8 cellular contexts compared by ENCODE assay signal in the genomic region with DNA sequence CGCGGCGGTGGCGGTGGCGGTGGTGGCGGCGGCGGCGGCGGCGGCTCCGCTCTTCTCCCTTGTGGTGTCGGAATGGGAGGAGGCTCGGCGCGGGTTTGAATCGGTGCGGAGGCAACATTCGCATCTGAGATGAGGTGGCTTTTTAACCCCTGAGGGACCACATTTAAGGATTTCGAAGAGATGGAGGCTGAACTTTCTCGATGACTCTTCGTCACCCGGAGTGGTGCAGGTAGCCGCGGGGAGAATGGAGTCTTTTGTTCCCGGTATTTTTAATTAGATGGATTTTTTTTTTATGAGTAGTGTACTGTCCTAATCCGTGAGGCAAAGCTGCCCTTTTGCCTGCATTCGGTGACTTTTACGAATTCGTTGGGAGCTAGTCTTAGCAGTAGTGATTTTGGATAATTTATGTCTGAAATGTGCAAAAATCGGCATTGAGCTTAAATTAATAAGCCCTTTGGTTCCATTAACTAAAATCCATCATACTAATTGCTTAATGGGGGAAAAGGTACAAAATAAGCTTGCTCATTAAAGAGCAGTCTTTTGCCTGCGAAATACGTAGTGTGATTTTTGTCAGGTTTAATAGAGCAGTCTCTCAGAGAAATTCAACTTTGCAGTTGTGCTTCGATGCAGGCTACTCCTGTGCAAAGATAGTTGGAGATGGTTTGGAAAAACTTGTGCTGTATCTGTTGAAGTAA.
DNase-seq lines count a peak whose midpoint lies in the region; ATAC-seq and TF ChIP-seq lines count a peak whose summit lies in the region.

No MANE protein-coding gene starts in this region.

- in situ Hi-C loops in astrocyte of the spinal cord (cut with HindIII; ENCODE audit: low sequenced_read_pairs): no loop called here

- H3K27me3 ChIP-seq in stomach: peaks cover 0 to 82% (median 61%) of the 10 kb centered on the region in 3 donors

- H3K27ac ChIP-seq in stomach: peak overlapping the region in 2 of 5 donors; percentile 35 to 83

- 1 to 2% (median 2%) methylated on average over 18 to 31 of the region's 34 CpGs for WGBS in stomach, 5 donors

- DNase-seq in NCI-H1417 (lab: John Stamatoyannopoulos, UW) (peak; percentile 49 to 89 (median 71)), NCI-H1417 treated with DMSO at 0.1 percent for 48 hours (lab: John Stamatoyannopoulos, UW) (no peak), astrocyte of the spinal cord (ENCODE audit: low read depth, low spot score) (peak; percentile 62), kidney glomerular epithelial cell (lab: John Stamatoyannopoulos, UW) (peak; percentile 10), stomach (no peak)

- no peaks in the 10 kb centered on the region for H3K9me3 ChIP-seq in stomach

- intact Hi-C loops in stomach (cut with DNase I; ENCODE audit: low total_unique reads): no loop called here

- no peaks in the 10 kb centered on the region for H3K36me3 ChIP-seq in stomach

- no peak for TF ChIP-seq EP300 in Ishikawa (IDR thresholded peaks at IDR 0.05; ENCODE audit: borderline replicate concordance)
- TF ChIP-seq EP300 in stomach (IDR thresholded peaks at IDR 0.05): no peak

- TF ChIP-seq POLR2A in stomach (IDR thresholded peaks at IDR 0.05): no peak

- no peak for ATAC-seq in GM21367 (IDR thresholded peaks at IDR 0.05; ENCODE audit: unreplicated experiment)
- ATAC-seq in GM18861 (IDR thresholded peaks at IDR 0.05; ENCODE audit: unreplicated experiment): no peak

- TF ChIP-seq CTCF in astrocyte of the spinal cord (IDR thresholded peaks at IDR 0.05; ENCODE audit: low read depth, low read length): no peak
- no peak for TF ChIP-seq CTCF in stomach (IDR thresholded peaks at IDR 0.05)

- H3K4me3 ChIP-seq in astrocyte of the spinal cord (ENCODE audit: low read depth, low read length) (peak overlapping the region; percentile 56), stomach (peak overlapping the region; percentile 60 to 68 (median 64))

- no peak for TF ChIP-seq RAD21 in Ishikawa (IDR thresholded peaks at IDR 0.05; ENCODE audit: low read depth)

- H3K4me1 ChIP-seq in stomach: peaks cover 16 to 24% (median 21%) of the 10 kb centered on the region in 4 donors

TF ChIP-seq in Ishikawa, 13 proteins besides CTCF, POLR2A, EP300 and RAD21:
- TF ChIP-seq, protein P1, sequence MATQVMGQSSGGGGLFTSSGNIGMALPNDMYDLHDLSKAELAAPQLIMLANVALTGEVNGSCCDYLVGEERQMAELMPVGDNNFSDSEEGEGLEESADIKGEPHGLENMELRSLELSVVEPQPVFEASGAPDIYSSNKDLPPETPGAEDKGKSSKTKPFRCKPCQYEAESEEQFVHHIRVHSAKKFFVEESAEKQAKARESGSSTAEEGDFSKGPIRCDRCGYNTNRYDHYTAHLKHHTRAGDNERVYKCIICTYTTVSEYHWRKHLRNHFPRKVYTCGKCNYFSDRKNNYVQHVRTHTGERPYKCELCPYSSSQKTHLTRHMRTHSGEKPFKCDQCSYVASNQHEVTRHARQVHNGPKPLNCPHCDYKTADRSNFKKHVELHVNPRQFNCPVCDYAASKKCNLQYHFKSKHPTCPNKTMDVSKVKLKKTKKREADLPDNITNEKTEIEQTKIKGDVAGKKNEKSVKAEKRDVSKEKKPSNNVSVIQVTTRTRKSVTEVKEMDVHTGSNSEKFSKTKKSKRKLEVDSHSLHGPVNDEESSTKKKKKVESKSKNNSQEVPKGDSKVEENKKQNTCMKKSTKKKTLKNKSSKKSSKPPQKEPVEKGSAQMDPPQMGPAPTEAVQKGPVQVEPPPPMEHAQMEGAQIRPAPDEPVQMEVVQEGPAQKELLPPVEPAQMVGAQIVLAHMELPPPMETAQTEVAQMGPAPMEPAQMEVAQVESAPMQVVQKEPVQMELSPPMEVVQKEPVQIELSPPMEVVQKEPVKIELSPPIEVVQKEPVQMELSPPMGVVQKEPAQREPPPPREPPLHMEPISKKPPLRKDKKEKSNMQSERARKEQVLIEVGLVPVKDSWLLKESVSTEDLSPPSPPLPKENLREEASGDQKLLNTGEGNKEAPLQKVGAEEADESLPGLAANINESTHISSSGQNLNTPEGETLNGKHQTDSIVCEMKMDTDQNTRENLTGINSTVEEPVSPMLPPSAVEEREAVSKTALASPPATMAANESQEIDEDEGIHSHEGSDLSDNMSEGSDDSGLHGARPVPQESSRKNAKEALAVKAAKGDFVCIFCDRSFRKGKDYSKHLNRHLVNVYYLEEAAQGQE (IDR thresholded peaks at IDR 0.05; ENCODE audit: low read depth): no peak
- TF ChIP-seq NFIC (IDR thresholded peaks at IDR 0.05) (0 out of 2 replicates have a peak, but pooled peaks have one; percentile 3), TAF1 (IDR thresholded peaks at IDR 0.05; ENCODE audit: low read depth) (0 out of 2 replicates have a peak, but pooled peaks have one; percentile 0), EGR1 (IDR thresholded peaks at IDR 0.05) (no peak)
- TF ChIP-seq, protein P2, sequence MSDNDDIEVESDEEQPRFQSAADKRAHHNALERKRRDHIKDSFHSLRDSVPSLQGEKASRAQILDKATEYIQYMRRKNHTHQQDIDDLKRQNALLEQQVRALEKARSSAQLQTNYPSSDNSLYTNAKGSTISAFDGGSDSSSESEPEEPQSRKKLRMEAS (IDR thresholded peaks at IDR 0.05): no peak; the same call in 1 of the 2 replicates

Comparison
In these comparisons a context has a peak if more than half of its experiments do, and no peak if none do; other contexts are left out.
1. DNase-seq: peak in NCI-H1417 (3 of 3), astrocyte of the spinal cord (single experiment) and kidney glomerular epithelial cell (single experiment); none in NCI-H1417 treated with DMSO at 0.1 percent for 48 hours (single experiment) and stomach (single experiment).